1 cellular context compared by ENCODE assay signal in genomic region chr19:41702208-41702651, GRCh38.
TF ChIP-seq lines count a peak whose summit lies in the region.

No MANE protein-coding gene starts in this region.

TF ChIP-seq in K562, 482 proteins besides CTCF, POLR2A, EP300 and RAD21:
- peak; percentile 47; the same call in 1 of the 2 replicates for TF ChIP-seq MAFF (IDR thresholded peaks at IDR 0.05; ENCODE audit: low read length)
- peak; percentile 60; the same call in 1 of the 2 replicates for TF ChIP-seq C11orf30 (IDR thresholded peaks at IDR 0.05; ENCODE audit: low read depth)
- no peak for TF ChIP-seq CBX2 (IDR thresholded peaks at IDR 0.05; ENCODE audit: insufficient read depth, low read length, poor library complexity, severe bottlenecking)
- TF ChIP-seq MAFG (tag; conservative IDR thresholded peaks at IDR 0.05): peak; percentile 77
- peak; percentile 82 for TF ChIP-seq ZNF316 (IDR thresholded peaks at IDR 0.05)
- TF ChIP-seq KAT2B (IDR thresholded peaks at IDR 0.05; ENCODE audit: low read depth, low read length): no peak
- TF ChIP-seq MAFK (IDR thresholded peaks at IDR 0.05; ENCODE audit: low read length): peak; percentile 32; the same call in 1 of the 2 replicates
- no peak for TF ChIP-seq ZNF253 (CRISPR knock-in tag; conservative IDR thresholded peaks at IDR 0.05)
